ENCODE assay signal across 26 cellular contexts in genomic region chr4:6292376-6293096, GRCh38.
"Had no signal": no experiment of that assay in that cellular context is flagged by ENCODE, and none has a peak within 500 bp of the region (broad histone marks: within the 10 kb centered on the region; RNA-seq: fewer than 3 reads in every experiment).

No MANE protein-coding gene starts in this region.

- H3K9me3 Mint-ChIP-seq: naive thymus-derived CD8-positive, alpha-beta T cell had no signal

- H3K4me3 Mint-ChIP-seq: naive thymus-derived CD8-positive, alpha-beta T cell had no signal

- H3K4me1 ChIP-seq: esophagus muscularis mucosa, foreskin keratinocyte, heart right ventricle, left lung, parathyroid adenoma, right lobe of liver, tibial artery, upper lobe of left lung had no signal

- H3K4me3 ChIP-seq: coronary artery, esophagus muscularis mucosa, heart right ventricle, left lung, right lobe of liver, smooth muscle cell, testis, tibial artery, upper lobe of left lung had no signal

- H3K27ac ChIP-seq: coronary artery, esophagus muscularis mucosa, foreskin keratinocyte, heart right ventricle, left lung, parathyroid adenoma, right lobe of liver, testis, tibial artery, upper lobe of left lung had no signal

- H3K27me3 ChIP-seq: esophagus muscularis mucosa, foreskin keratinocyte, heart right ventricle, left lung, right lobe of liver, testis, tibial artery, upper lobe of left lung had no signal

- ATAC-seq: foreskin keratinocyte; left cardiac atrium; left lung; naive thymus-derived CD8-positive, alpha-beta T cell had no signal

- DNase-seq: effector memory CD4-positive, alpha-beta T cell; foreskin keratinocyte; glutamatergic neuron; heart right ventricle; hippocampal formation; left cardiac atrium; mammary epithelial cell; mesendoderm; midbrain; naive thymus-derived CD8-positive, alpha-beta T cell; right lobe of liver; stimulated activated CD4-positive, alpha-beta T cell treated with anti-CD3 and anti-CD28 coated beads, Interleukin-12 subunit alpha, Interleukin-12 subunit beta, amount 100 ng/mL, for 4 hours; stimulated activated CD4-positive, alpha-beta T cell treated with anti-CD3 and anti-CD28 coated beads, Interleukin-1b, Interleukin-23, amount 100 ng/mL, for 48 hours; stimulated activated CD4-positive, alpha-beta T cell treated with anti-CD3 and anti-CD28 coated beads, Interleukin-4, amount 100 ng/mL, for 1 hour; stimulated activated CD8-positive, alpha-beta memory T cell treated with anti-CD3 and anti-CD28 coated beads, Interleukin-4, amount 100 ng/mL, for 48 hours; stimulated activated naive CD4-positive, alpha-beta T cell; substantia nigra; testis; tibial artery; upper lobe of left lung had no signal

- H3K36me3 ChIP-seq: right lobe of liver had no signal

- H3K27me3 Mint-ChIP-seq: naive thymus-derived CD8-positive, alpha-beta T cell; progenitor cell of endocrine pancreas had no signal

- H3K27ac Mint-ChIP-seq: naive thymus-derived CD8-positive, alpha-beta T cell; progenitor cell of endocrine pancreas had no signal

- H3K9me3 ChIP-seq: esophagus muscularis mucosa, heart right ventricle, left lung, right lobe of liver, testis, tibial artery, upper lobe of left lung had no signal
